Comparison of ENCODE assay signal across 14 cellular contexts in the genomic region with DNA sequence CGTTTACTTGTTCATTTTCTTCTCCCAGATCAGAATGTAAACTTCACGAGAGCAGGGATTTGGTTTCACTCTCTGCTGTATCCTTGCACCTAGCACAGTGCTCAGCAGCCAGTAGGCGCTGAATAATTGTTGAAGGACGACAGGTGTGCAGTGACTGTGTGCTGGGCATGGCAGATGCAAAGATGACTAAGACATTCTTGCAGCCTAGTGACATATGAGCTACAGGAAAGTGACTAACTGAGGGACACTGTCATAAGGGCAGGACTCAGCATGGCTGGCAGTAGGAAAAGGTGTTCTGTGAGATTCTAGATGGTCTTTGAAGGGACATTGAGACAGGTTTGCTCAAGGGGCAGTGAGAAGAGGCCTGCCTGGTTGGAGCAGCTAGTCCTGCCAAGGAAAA. TPM values are rescaled to one million over a fixed set of nuclear protein-coding genes. Genes with fewer than 3 reads are reported as not detected.
DNase-seq lines count a peak whose midpoint lies in the region; ATAC-seq, FAIRE-seq and TF ChIP-seq lines count a peak whose summit lies in the region.
"Had no signal": no experiment of that assay in that cellular context is flagged by ENCODE, and none has a peak within 500 bp of the region (broad histone marks: within the 10 kb centered on the region; RNA-seq: fewer than 3 reads in every experiment).

No MANE protein-coding gene starts in this region.

- in situ Hi-C loops in HepG2 (cut with HindIII; ENCODE audit: extremely low pct_ligation_motif_present, low pct_unique_long_range_greater_than_20kb) (no loop called here), ACHN (cut with HindIII; ENCODE audit: low pct_ligation_motif_present, low pct_unique_long_range_greater_than_20kb, low sequenced_read_pairs) (no loop called here)

- TF ChIP-seq EP300 in HepG2 (IDR thresholded peaks at IDR 0.05; ENCODE audit: low read depth in 2 of 2, low read length in 2 of 2) (no peak), HepG2 (CRISPR knock-in tag; IDR thresholded peaks at IDR 0.05; ENCODE audit: borderline replicate concordance) (no peak)

- peaks cover 8% of the 10 kb centered on the region for H3K79me2 ChIP-seq in HepG2 (ENCODE audit: insufficient read depth, low read length)

- no peaks in the 10 kb centered on the region for H3K9me3 ChIP-seq in HepG2 (ENCODE audit: low read length)
- H3K9me3 ChIP-seq: SK-N-SH, transverse colon had no signal

- FAIRE-seq in HepG2 (lab: Jason Lieb, UNC), result no peak

- DNase-seq in stimulated activated CD4-positive, alpha-beta T cell treated with anti-CD3 and anti-CD28 coated beads, Interleukin-1b, Interleukin-23, amount 100 ng/mL, for 48 hours, result peak; percentile 55
- DNase-seq in stimulated activated CD4-positive, alpha-beta T cell treated with anti-CD3 and anti-CD28 coated beads, Interleukin-4, amount 100 ng/mL, for 1 hour, result no peak
- peak; percentile 31 for DNase-seq in SHP77 treated with DMSO at 0.1 percent for 48 hours (lab: John Stamatoyannopoulos, UW)
- peak; percentile 55 for DNase-seq in HepG2 (ENCODE audit: low spot score)
- no peak for DNase-seq in left ventricle myocardium superior
- no peak for DNase-seq in ACHN
- DNase-seq in C1 segment of cervical spinal cord (lab: John Stamatoyannopoulos, UW), result no peak
- no peak for DNase-seq in glomerular visceral epithelial cell (ENCODE audit: extremely low spot score)
- DNase-seq: activated CD4-positive, alpha-beta T cell treated with anti-CD3 and anti-CD28 coated beads, Interleukin-2, amount 50 U/mL, for 48 hours; amniotic stem cell; dorsolateral prefrontal cortex; SK-N-SH; transverse colon had no signal

- CTCF ChIA-PET in HepG2 (lab: Yijun Ruan, JAX; ENCODE audit: low intra/inter-chr PET ratio, low total read pairs), result no interaction called here

- POLR2A ChIA-PET in HepG2 (lab: Yijun Ruan, JAX), result interaction anchor here (0.8 to 1.3 kb wide), 5 partner anchors 10 to 95 kb away, joined by 3 to 5 read pairs (median 3); a partner anchor contains a TSS

- no peak for TF ChIP-seq POLR2A in HepG2 (IDR thresholded peaks at IDR 0.05; ENCODE audit: insufficient read depth in 1 of 2, low read depth in 2 of 2, low read length in 2 of 2)

- no peak for TF ChIP-seq CTCF in HepG2 (CRISPR knock-in tag; IDR thresholded peaks at IDR 0.05)

- BruUV-seq in HepG2 (replicated peaks; lab: Mats Ljungman, UMichigan), result no TSS peak

- no peak overlapping the region for H3K4me3 ChIP-seq in HepG2 (replicated peaks in 1 of 3; ENCODE audit: insufficient read depth in 1 of 3, low read depth in 2 of 3, low read length in 3 of 3)
- H3K4me3 ChIP-seq: dorsolateral prefrontal cortex, transverse colon had no signal

- H3K36me3 ChIP-seq in HepG2 (replicated peaks in 1 of 2; ENCODE audit: control insufficient read depth in 1 of 2, insufficient read depth in 2 of 2, low read length in 2 of 2), result no peaks in the 10 kb centered on the region
- H3K36me3 ChIP-seq: transverse colon had no signal

- no peaks in the 10 kb centered on the region; a peak in 1 of 5 replicates for H3K27me3 ChIP-seq in HepG2 (ENCODE audit: control insufficient read depth in 1 of 2, insufficient read depth in 2 of 2, low read length in 2 of 2)
- H3K27me3 ChIP-seq: dorsolateral prefrontal cortex, transverse colon had no signal

- no peak overlapping the region for H2AFZ ChIP-seq in HepG2 (ENCODE audit: low read length)

- WGBS in HepG2 (ENCODE audit: low lambda C conversion rate), result 24% methylated on average over 4 of the region's 4 CpGs

- ATAC-seq in HepG2 (peak; percentile 39), left ventricle myocardium superior (no peak)

- H3K27ac ChIP-seq in HepG2 (ENCODE audit: extremely low read length, insufficient read depth, low read length), result no peak overlapping the region
- H3K27ac ChIP-seq: dorsolateral prefrontal cortex, KMS-11, transverse colon had no signal

- peaks cover 30% of the 10 kb centered on the region for H3K4me1 ChIP-seq in HepG2 (ENCODE audit: insufficient read depth, low read length)

- no peaks in the 10 kb centered on the region for H4K20me1 ChIP-seq in HepG2 (ENCODE audit: insufficient read depth, low read length)

- H3K4me2 ChIP-seq in HepG2 (ENCODE audit: low read depth, low read length), result peak overlapping the region; percentile 14; the same call in 1 of the 2 replicates
- H3K4me2 ChIP-seq: KMS-11, SK-N-SH had no signal

- intact Hi-C loops in HepG2 (cut with micrococcal nuclease; ENCODE audit: unreplicated experiment) (no loop called here), left ventricle myocardium superior (cut with micrococcal nuclease) (loop anchor here (10.0 kb wide), 1 partner anchor 97 kb away; a partner anchor contains a TSS)

- H3K9ac ChIP-seq in HepG2 (ENCODE audit: insufficient read depth, low read depth, low read length), result no peak overlapping the region
- H3K9ac ChIP-seq: KMS-11, SK-N-SH had no signal

- no peak for TF ChIP-seq RAD21 in HepG2 (CRISPR knock-in tag; IDR thresholded peaks at IDR 0.05)

TF ChIP-seq in HepG2, 621 proteins besides CTCF, POLR2A, EP300 and RAD21 (continues in another document):
- TF ChIP-seq, protein P1, sequence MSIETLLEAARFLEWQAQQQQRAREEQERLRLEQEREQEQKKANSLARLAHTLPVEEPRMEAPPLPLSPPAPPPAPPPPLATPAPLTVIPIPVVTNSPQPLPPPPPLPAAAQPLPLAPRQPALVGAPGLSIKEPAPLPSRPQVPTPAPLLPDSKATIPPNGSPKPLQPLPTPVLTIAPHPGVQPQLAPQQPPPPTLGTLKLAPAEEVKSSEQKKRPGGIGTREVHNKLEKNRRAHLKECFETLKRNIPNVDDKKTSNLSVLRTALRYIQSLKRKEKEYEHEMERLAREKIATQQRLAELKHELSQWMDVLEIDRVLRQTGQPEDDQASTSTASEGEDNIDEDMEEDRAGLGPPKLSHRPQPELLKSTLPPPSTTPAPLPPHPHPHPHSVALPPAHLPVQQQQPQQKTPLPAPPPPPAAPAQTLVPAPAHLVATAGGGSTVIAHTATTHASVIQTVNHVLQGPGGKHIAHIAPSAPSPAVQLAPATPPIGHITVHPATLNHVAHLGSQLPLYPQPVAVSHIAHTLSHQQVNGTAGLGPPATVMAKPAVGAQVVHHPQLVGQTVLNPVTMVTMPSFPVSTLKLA (IDR thresholded peaks at IDR 0.05), result no peak
- TF ChIP-seq ETV5 (CRISPR knock-in tag; IDR thresholded peaks at IDR 0.05; ENCODE audit: borderline replicate concordance) (no peak), RARA (CRISPR knock-in tag; IDR thresholded peaks at IDR 0.05) (no peak), NFE2 (CRISPR knock-in tag; IDR thresholded peaks at IDR 0.05) (peak; percentile 84; the same call in 1 of the 2 replicates), ARNTL (CRISPR knock-in tag; IDR thresholded peaks at IDR 0.05) (no peak), TGIF2 (CRISPR knock-in tag; IDR thresholded peaks at IDR 0.05) (no peak), ZSCAN31 (CRISPR knock-in tag; IDR thresholded peaks at IDR 0.05; ENCODE audit: low read depth) (no peak), KMT2A (CRISPR knock-in tag; IDR thresholded peaks at IDR 0.05) (no peak), SAP130 (CRISPR knock-in tag; IDR thresholded peaks at IDR 0.05; ENCODE audit: low read depth) (peak; percentile 75), NFE2L2 (IDR thresholded peaks at IDR 0.05; ENCODE audit: low read length) (peak; percentile 60; the same call in 1 of the 2 replicates), POLR2AphosphoS5 (IDR thresholded peaks at IDR 0.05; ENCODE audit: low read depth, low read length) (no peak), ZNF567 (CRISPR knock-in tag; IDR thresholded peaks at IDR 0.05; ENCODE audit: borderline replicate concordance) (no peak), HOXA5 (CRISPR knock-in tag; IDR thresholded peaks at IDR 0.05) (no peak), RELA (CRISPR knock-in tag; IDR thresholded peaks at IDR 0.05) (no peak)
- TF ChIP-seq, protein P2, sequence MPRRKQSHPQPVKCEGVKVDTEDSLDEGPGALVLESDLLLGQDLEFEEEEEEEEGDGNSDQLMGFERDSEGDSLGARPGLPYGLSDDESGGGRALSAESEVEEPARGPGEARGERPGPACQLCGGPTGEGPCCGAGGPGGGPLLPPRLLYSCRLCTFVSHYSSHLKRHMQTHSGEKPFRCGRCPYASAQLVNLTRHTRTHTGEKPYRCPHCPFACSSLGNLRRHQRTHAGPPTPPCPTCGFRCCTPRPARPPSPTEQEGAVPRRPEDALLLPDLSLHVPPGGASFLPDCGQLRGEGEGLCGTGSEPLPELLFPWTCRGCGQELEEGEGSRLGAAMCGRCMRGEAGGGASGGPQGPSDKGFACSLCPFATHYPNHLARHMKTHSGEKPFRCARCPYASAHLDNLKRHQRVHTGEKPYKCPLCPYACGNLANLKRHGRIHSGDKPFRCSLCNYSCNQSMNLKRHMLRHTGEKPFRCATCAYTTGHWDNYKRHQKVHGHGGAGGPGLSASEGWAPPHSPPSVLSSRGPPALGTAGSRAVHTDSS (CRISPR knock-in tag; conservative IDR thresholded peaks at IDR 0.05), result no peak

RNA-seq across cellular contexts. Expression of a gene that starts 4.0 kb away (rescaled TPM):
- total RNA-seq in HepG2 (2016; rRNA removed; fragmentation: Illumina TruSeq; extraction: Trizol), result 26.7 and 30.9 TPM in 2 replicates
- 8.0 and 8.5 TPM in 2 replicates for total RNA-seq in HepG2 (2016; cell fraction: cytosol; rRNA removed; fragmentation: Illumina TruSeq; extraction: Trizol; ENCODE audit: low read depth)
- 22.9 and 29.9 TPM in 2 replicates for total RNA-seq in HepG2 (2016; cell fraction: insoluble cytoplasmic fraction; rRNA removed; fragmentation: Illumina TruSeq; extraction: Trizol)
- 33.9 and 36.1 TPM in 2 replicates for total RNA-seq in HepG2 (2016; cell fraction: membrane; rRNA removed; fragmentation: Illumina TruSeq; extraction: Trizol)
- 27.2 and 29.5 TPM in 2 replicates for total RNA-seq in HepG2 (2016; cell fraction: nucleus; rRNA removed; fragmentation: Illumina TruSeq; extraction: Trizol)
- 27.3 and 29.3 TPM in 2 replicates for polyA plus RNA-seq in HepG2 (2011; rRNA removed)
- polyA plus RNA-seq in HepG2 (2011; cell fraction: cytosol; rRNA removed), result 18.3 and 27.5 TPM in 2 replicates
- 11.9 and 15.8 TPM in 2 replicates for polyA plus RNA-seq in HepG2 (2011; cell fraction: nucleus; rRNA removed)
- 18.1 and 19.7 TPM in 2 replicates for polyA plus RNA-seq in HepG2 (2012)
- 5.4 and 5.7 TPM in 2 replicates for polyA plus RNA-seq in HepG2 (2016; cell fraction: cytosol; fragmentation: Illumina TruSeq; extraction: Trizol; ENCODE audit: low read depth)
- polyA plus RNA-seq in HepG2 (2016; cell fraction: insoluble cytoplasmic fraction; fragmentation: Illumina TruSeq; extraction: Trizol; ENCODE audit: low read depth), result 22.6 and 24.2 TPM in 2 replicates
- 22.9 and 23.5 TPM in 2 replicates for polyA plus RNA-seq in HepG2 (2016; cell fraction: membrane; fragmentation: Illumina TruSeq; extraction: Trizol; ENCODE audit: low read depth)
- 42.1 and 46.2 TPM in 2 replicates for polyA plus RNA-seq in HepG2 (2016; cell fraction: nucleus; fragmentation: Illumina TruSeq; extraction: Trizol; ENCODE audit: insufficient read depth, low read depth)
- 38.2 and 60.8 TPM in 2 replicates for polyA minus RNA-seq in HepG2 (2011; rRNA and poly(A)+ RNA removed; ENCODE audit: low replicate concordance)
- polyA minus RNA-seq in HepG2 (2011; cell fraction: cytosol; rRNA and poly(A)+ RNA removed), result 22.1 and 24.1 TPM in 2 replicates
- polyA minus RNA-seq in HepG2 (2011; cell fraction: nucleus; rRNA and poly(A)+ RNA removed), result 13.5 and 18.5 TPM in 2 replicates
- total RNA-seq in left ventricle myocardium superior, result 37.2 TPM

Comparison
In these comparisons a context has a peak if more than half of its experiments do, and no peak if none do; other contexts are left out.
1. DNase-seq: peak in stimulated activated CD4-positive, alpha-beta T cell treated with anti-CD3 and anti-CD28 coated beads, Interleukin-1b, Interleukin-23, amount 100 ng/mL, for 48 hours (single experiment), SHP77 treated with DMSO at 0.1 percent for 48 hours (single experiment) and HepG2 (single experiment); none in stimulated activated CD4-positive, alpha-beta T cell treated with anti-CD3 and anti-CD28 coated beads, Interleukin-4, amount 100 ng/mL, for 1 hour (single experiment), left ventricle myocardium superior (single experiment), ACHN (single experiment), C1 segment of cervical spinal cord (0 of 14) and glomerular visceral epithelial cell (single experiment).